18 cellular contexts compared by ENCODE assay signal in the genomic region with DNA sequence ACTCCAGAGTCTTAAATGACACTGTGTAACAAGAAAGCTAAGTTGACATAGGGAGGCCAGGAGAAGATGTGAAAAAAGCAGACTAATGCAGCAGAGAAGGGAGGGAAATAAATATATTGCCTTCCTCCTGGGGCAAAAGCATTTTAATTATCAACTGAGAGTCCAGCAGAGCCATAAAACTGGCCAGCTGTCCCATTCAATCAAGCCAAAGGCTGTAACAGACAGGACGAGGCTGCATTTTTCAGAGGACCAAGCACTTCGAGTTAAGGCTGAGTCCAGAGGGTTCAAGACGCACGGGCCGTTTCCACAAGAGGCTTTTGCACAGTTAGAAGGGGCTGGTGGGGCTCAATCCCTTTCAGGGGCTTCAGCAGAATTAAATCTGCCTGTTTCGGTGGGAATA. TPM values are rescaled to one million over a fixed set of nuclear protein-coding genes. Genes with fewer than 3 reads are reported as not detected.
DNase-seq lines count a peak whose midpoint lies in the region; ATAC-seq and TF ChIP-seq lines count a peak whose summit lies in the region.
"Had no signal": no experiment of that assay in that cellular context is flagged by ENCODE, and none has a peak within 500 bp of the region (broad histone marks: within the 10 kb centered on the region; RNA-seq: fewer than 3 reads in every experiment).

No MANE protein-coding gene starts in this region.

- peaks cover 19% of the 10 kb centered on the region for H3K36me3 ChIP-seq in mammary epithelial cell (ENCODE audit: insufficient read depth, low read length)
- H3K36me3 ChIP-seq in breast epithelium, result no peaks in the 10 kb centered on the region
- no peaks in the 10 kb centered on the region for H3K36me3 ChIP-seq in osteoblast (ENCODE audit: insufficient read depth, low read length)
- H3K36me3 ChIP-seq: BE2C, MG63 had no signal

- H3K4me2 ChIP-seq in mammary epithelial cell (ENCODE audit: insufficient read depth, low read depth, low read length) (no peak overlapping the region), osteoblast (ENCODE audit: insufficient read depth, low read length) (peak overlapping the region; percentile 67)

- 98% methylated on average over 6 of the region's 6 CpGs for WGBS in mammary epithelial cell (ENCODE audit: low coverage, missing lambda C conversion rate)

- H3K9me3 Mint-ChIP-seq in activated naive CD4-positive, alpha-beta T cell treated with anti-CD3 and anti-CD28 coated beads, Interleukin-2, amount 50 U/mL, for 72 hours, result no peaks in the 10 kb centered on the region
- H3K9me3 Mint-ChIP-seq: CD4-positive, alpha-beta T cell had no signal

- no peak overlapping the region for H3K4me3 ChIP-seq in mammary epithelial cell (replicated peaks in 1 of 3; ENCODE audit: insufficient read depth in 1 of 3, low read depth in 2 of 3, low read length in 3 of 3)
- no peak overlapping the region for H3K4me3 ChIP-seq in breast epithelium
- peak overlapping the region; percentile 24 for H3K4me3 ChIP-seq in osteoblast (ENCODE audit: insufficient read depth, low read length)
- H3K4me3 ChIP-seq: MG63 had no signal

- H3K4me1 ChIP-seq in mammary epithelial cell (ENCODE audit: insufficient read depth, low read length) (peaks cover 64% of the 10 kb centered on the region), breast epithelium (no peaks in the 10 kb centered on the region), osteoblast (ENCODE audit: insufficient read depth, low read length) (peaks cover 10% of the 10 kb centered on the region)
- H3K4me1 ChIP-seq: BE2C had no signal

- H3K79me2 ChIP-seq in mammary epithelial cell (ENCODE audit: insufficient read depth, low read length) (peaks cover 93% of the 10 kb centered on the region), osteoblast (ENCODE audit: insufficient read depth, low read length) (no peaks in the 10 kb centered on the region)

- intact Hi-C loops in mammary epithelial cell (cut with micrococcal nuclease), result loop anchor here (2.0 kb wide), 1 partner anchor 18 kb away; no protein-coding TSS in a partner anchor
- intact Hi-C loops in breast epithelium (cut with DNase I; ENCODE audit: low total_unique reads), result no loop called here

- in situ Hi-C loops in mammary epithelial cell (cut with MboI; ENCODE audit: low sequenced_read_pairs in 2 of 2), result no loop called here

- H4K20me1 ChIP-seq in mammary epithelial cell (ENCODE audit: insufficient read depth, low read length) (no peaks in the 10 kb centered on the region), osteoblast (ENCODE audit: insufficient read depth, low read length) (no peaks in the 10 kb centered on the region)

- H3K9me3 ChIP-seq in mammary epithelial cell (replicated peaks; ENCODE audit: insufficient read depth, low read length), result no peaks in the 10 kb centered on the region
- H3K9me3 ChIP-seq in breast epithelium, result no peaks in the 10 kb centered on the region
- no peaks in the 10 kb centered on the region for H3K9me3 ChIP-seq in osteoblast (ENCODE audit: low read depth, low read length)
- H3K9me3 ChIP-seq: BE2C, MG63 had no signal

- no peak overlapping the region for H2AFZ ChIP-seq in mammary epithelial cell (ENCODE audit: low read depth, low read length)
- peak overlapping the region; percentile 79 for H2AFZ ChIP-seq in osteoblast (ENCODE audit: low read length)

- no TSS peak for BruUV-seq in mammary epithelial cell (replicated peaks; lab: Mats Ljungman, UMichigan)

- CTCF ChIA-PET in mammary epithelial cell (lab: Charles Lee; ENCODE audit: low non-redundant PET), result interaction anchor here (0.5 to 0.6 kb wide), 2 partner anchors 75 to 178 kb away, joined by 4 to 19 read pairs; no protein-coding TSS in a partner anchor

- H3K27me3 ChIP-seq in mammary epithelial cell (ENCODE audit: insufficient read depth, low read length) (no peaks in the 10 kb centered on the region), breast epithelium (no peaks in the 10 kb centered on the region), osteoblast (ENCODE audit: insufficient read depth, low read length) (peaks cover 12% of the 10 kb centered on the region)
- H3K27me3 ChIP-seq: MG63 had no signal

- TF ChIP-seq POLR2A in breast epithelium (IDR thresholded peaks at IDR 0.05), result no peak

- no peaks in the 10 kb centered on the region for H3K36me3 Mint-ChIP-seq in activated naive CD4-positive, alpha-beta T cell treated with anti-CD3 and anti-CD28 coated beads, Interleukin-2, amount 50 U/mL, for 72 hours

- TF ChIP-seq CTCF in mammary epithelial cell (conservative IDR thresholded peaks at IDR 0.05 in 1 of 2, IDR thresholded peaks at IDR 0.05 in 1 of 2; ENCODE audit: extremely low read depth in 1 of 2, insufficient read depth in 1 of 2, low read depth in 1 of 2, low read length in 2 of 2) (no peak), breast epithelium (IDR thresholded peaks at IDR 0.05) (no peak), osteoblast (IDR thresholded peaks at IDR 0.05; ENCODE audit: extremely low read depth, low read depth, low read length) (no peak)

- dilution Hi-C loops in mammary epithelial cell (cut with HindIII; ENCODE audit: low sequenced_read_pairs), result no loop called here

- DNase-seq in mammary epithelial cell (no peak), breast epithelium (ENCODE audit: low spot score in 2 of 2) (no peak), cerebellum (ENCODE audit: low spot score) (peak; percentile 50), osteoblast (ENCODE audit: insufficient read length, low spot score, missing footprints) (no peak), NCI-H446 treated with DMSO at 0.1 percent for 48 hours (lab: John Stamatoyannopoulos, UW) (no peak), mucosa of gallbladder (ENCODE audit: low spot score) (no peak)
- no peak for DNase-seq in activated naive CD4-positive, alpha-beta T cell treated with anti-CD3 and anti-CD28 coated beads, Interleukin-2, amount 50 U/mL, for 72 hours (ENCODE audit: low spot score in 2 of 2)
- DNase-seq: 8988T; BE2C; CD4-positive, alpha-beta T cell; DMS53; NCI-H1092; NCI-H146; NCI-H2081 treated with DMSO at 0.1 percent for 48 hours; NCI-H510A treated with DMSO at 0.1 percent for 48 hours; SIG-M5 had no signal

- no peak overlapping the region for H3K27ac Mint-ChIP-seq in activated naive CD4-positive, alpha-beta T cell treated with anti-CD3 and anti-CD28 coated beads, Interleukin-2, amount 50 U/mL, for 72 hours
- H3K27ac Mint-ChIP-seq: CD4-positive, alpha-beta T cell had no signal

- ATAC-seq in HG03045 (IDR thresholded peaks at IDR 0.05; ENCODE audit: unreplicated experiment), result no peak
- no peak for ATAC-seq in activated naive CD4-positive, alpha-beta T cell treated with anti-CD3 and anti-CD28 coated beads, Interleukin-2, amount 50 U/mL, for 72 hours

- H3K27ac ChIP-seq in mammary epithelial cell (ENCODE audit: insufficient read depth, low read depth, low read length), result peak overlapping the region; percentile 45
- no peak overlapping the region for H3K27ac ChIP-seq in breast epithelium
- H3K27ac ChIP-seq in osteoblast (ENCODE audit: low read depth, low read length), result no peak overlapping the region

- peak overlapping the region; percentile 6 for H3K9ac ChIP-seq in mammary epithelial cell (ENCODE audit: insufficient read depth, low read length)

RNA-seq across cellular contexts. Expression of gene MAP3K9, which starts 20.4 kb away (rescaled TPM):
- total RNA-seq in mammary epithelial cell (10 to 100 TPM; 24.3 to 38.9 TPM), breast epithelium (1 to 10 TPM in 2 of 3 donors, under 1 TPM in 1; 0.16 to 6.3 (median 3.3) TPM), cerebellum (27.7 TPM), osteoblast (under 0.01 TPM in 2 replicates), mucosa of gallbladder (9.9 TPM)
- polyA plus RNA-seq in mammary epithelial cell, result 17.6 TPM
- 67.4 TPM for polyA minus RNA-seq in mammary epithelial cell
- total RNA-seq in activated naive CD4-positive, alpha-beta T cell treated with anti-CD3 and anti-CD28 coated beads, Interleukin-2, amount 50 U/mL, for 72 hours, result 10 to 100 TPM in 1 of 2 donors, 1 to 10 TPM in 1; 8.7 to 10.7 TPM
